Comparison of ENCODE assay signal across 1 cellular context in genomic region chr2:108786354-108787208, GRCh38.
A peak's percentile ranks its signal among the peaks of the same experiment; 100 is the strongest.
TF ChIP-seq lines count a peak whose summit lies in the region.

Gene CCDC138, plus strand, starts transcription at chr2:108786771. Its CDS starts 52 bp downstream, at chr2:108786823.

TF ChIP-seq in HepG2, 621 proteins besides CTCF, POLR2A, EP300 and RAD21 (continued from another document and continues in another):
- TF ChIP-seq ARID5B (CRISPR knock-in tag; IDR thresholded peaks at IDR 0.05) (peak; percentile 80), ZNF382 (CRISPR knock-in tag; IDR thresholded peaks at IDR 0.05; ENCODE audit: borderline replicate concordance) (no peak), ATF7-NPFF (CRISPR knock-in tag; IDR thresholded peaks at IDR 0.05; ENCODE audit: low read depth) (peak; percentile 93), PHF8 (CRISPR knock-in tag; IDR thresholded peaks at IDR 0.05) (peak; percentile 93), TOPORS (CRISPR knock-in tag; IDR thresholded peaks at IDR 0.05) (peak; percentile 81; the same call in 1 of the 2 replicates), TCF7L2 (IDR thresholded peaks at IDR 0.05; ENCODE audit: low read depth, low read length) (no peak), HOMEZ (CRISPR knock-in tag; IDR thresholded peaks at IDR 0.05; ENCODE audit: low read depth) (peak; percentile 82), IKZF5 (CRISPR knock-in tag; IDR thresholded peaks at IDR 0.05) (peak; percentile 93), ATM (IDR thresholded peaks at IDR 0.05; ENCODE audit: borderline replicate concordance) (no peak), KDM2A (CRISPR knock-in tag; IDR thresholded peaks at IDR 0.05; ENCODE audit: borderline replicate concordance, low read depth) (peak; percentile 100), ZNF280B (CRISPR knock-in tag; IDR thresholded peaks at IDR 0.05; ENCODE audit: borderline replicate concordance) (no peak), ZFP91 (CRISPR knock-in tag; IDR thresholded peaks at IDR 0.05; ENCODE audit: borderline replicate concordance) (peak; percentile 90), KLF15 (CRISPR knock-in tag; IDR thresholded peaks at IDR 0.05; ENCODE audit: borderline replicate concordance) (peak; percentile 44; the same call in 1 of the 2 replicates), ZNF660 (CRISPR knock-in tag; IDR thresholded peaks at IDR 0.05; ENCODE audit: borderline replicate concordance, low read depth) (no peak), FOXK2 (IDR thresholded peaks at IDR 0.05) (no peak), USF2 (IDR thresholded peaks at IDR 0.05; ENCODE audit: low read depth, low read length) (no peak), USF2 (CRISPR knock-in tag; IDR thresholded peaks at IDR 0.05; ENCODE audit: borderline replicate concordance) (0 out of 2 replicates have a peak, but pooled peaks have one; percentile 6), HES4 (CRISPR knock-in tag; IDR thresholded peaks at IDR 0.05; ENCODE audit: borderline replicate concordance) (peak; percentile 97), ZBTB46 (CRISPR knock-in tag; IDR thresholded peaks at IDR 0.05; ENCODE audit: borderline replicate concordance) (no peak), ZNF580 (CRISPR knock-in tag; IDR thresholded peaks at IDR 0.05; ENCODE audit: borderline replicate concordance, low read depth) (peak; percentile 95), ZNF143 (CRISPR knock-in tag; IDR thresholded peaks at IDR 0.05) (peak; percentile 47; the same call in 1 of the 2 replicates), YY1 (IDR thresholded peaks at IDR 0.05; ENCODE audit: insufficient read depth, insufficient replicate concordance, low read depth, low read length) (peak; percentile 67), FOXA3 (CRISPR knock-in tag; IDR thresholded peaks at IDR 0.05) (peak; percentile 67), ZNF784 (CRISPR knock-in tag; IDR thresholded peaks at IDR 0.05; ENCODE audit: borderline replicate concordance) (no peak), ELF3 (CRISPR knock-in tag; IDR thresholded peaks at IDR 0.05) (peak; percentile 65), BRCA1 (CRISPR knock-in tag; IDR thresholded peaks at IDR 0.05) (no peak), ZNF598 (CRISPR knock-in tag; IDR thresholded peaks at IDR 0.05; ENCODE audit: borderline replicate concordance) (peak; percentile 86), UBTF (CRISPR knock-in tag; IDR thresholded peaks at IDR 0.05) (peak; percentile 96), CC2D1A (CRISPR knock-in tag; IDR thresholded peaks at IDR 0.05) (no peak), NFATC3 (CRISPR knock-in tag; IDR thresholded peaks at IDR 0.05) (0 out of 2 replicates have a peak, but pooled peaks have one; percentile 35), JUN (CRISPR knock-in tag; IDR thresholded peaks at IDR 0.05) (no peak), ZNF607 (CRISPR knock-in tag; IDR thresholded peaks at IDR 0.05; ENCODE audit: borderline replicate concordance) (peak; percentile 87), SIX1 (CRISPR knock-in tag; IDR thresholded peaks at IDR 0.05; ENCODE audit: borderline replicate concordance) (peak; percentile 39; the same call in 1 of the 2 replicates), PATZ1 (CRISPR knock-in tag; IDR thresholded peaks at IDR 0.05) (peak; percentile 77; the same call in 1 of the 2 replicates), ZNF10 (CRISPR knock-in tag; IDR thresholded peaks at IDR 0.05; ENCODE audit: borderline replicate concordance, low read depth) (no peak), KAT8 (CRISPR knock-in tag; IDR thresholded peaks at IDR 0.05) (peak; percentile 83), ISL2 (CRISPR knock-in tag; IDR thresholded peaks at IDR 0.05) (0 out of 2 replicates have a peak, but pooled peaks have one; percentile 52), MATR3 (CRISPR knock-in tag; IDR thresholded peaks at IDR 0.05) (no peak), RBM22 (optimal IDR thresholded peaks at IDR 0.05; ENCODE audit: low read length) (peak; percentile 97), BRD4 (CRISPR knock-in tag; IDR thresholded peaks at IDR 0.05) (no peak), ZNF350 (CRISPR knock-in tag; IDR thresholded peaks at IDR 0.05; ENCODE audit: borderline replicate concordance, low read depth) (peak; percentile 95), ZFP41 (CRISPR knock-in tag; IDR thresholded peaks at IDR 0.05; ENCODE audit: borderline replicate concordance) (peak; percentile 52; the same call in 1 of the 2 replicates)
